In genomic region chr15:36398212-36398611, GRCh38 we compare ENCODE assay signal across 8 cellular contexts.
"Had no signal": no experiment of that assay in that cellular context is flagged by ENCODE, and none has a peak within 500 bp of the region (broad histone marks: within the 10 kb centered on the region; RNA-seq: fewer than 3 reads in every experiment).

No MANE protein-coding gene starts in this region.

- H3K9me3 Mint-ChIP-seq: GM23338, H9, HFFc6 had no signal

- H3K4me3 Mint-ChIP-seq: GM23338, H9, HFFc6 had no signal

- ATAC-seq: GM23338, HCT116 had no signal

- DNase-seq: GM23248, GOT3, H7, H9, HCEC 1CT, HFFc6 had no signal

- H3K27ac Mint-ChIP-seq: GM23338, H9, HFFc6 had no signal
